ENCODE assay signal across 10 cellular contexts in genomic region chr5:150159741-150160179, GRCh38. TPM values are rescaled to one million over a fixed set of nuclear protein-coding genes. Genes with fewer than 3 reads are reported as not detected.
DNase-seq lines count a peak whose midpoint lies in the region; ATAC-seq and TF ChIP-seq lines count a peak whose summit lies in the region.
"Had no signal": no experiment of that assay in that cellular context is flagged by ENCODE, and none has a peak within 500 bp of the region (broad histone marks: within the 10 kb centered on the region; RNA-seq: fewer than 3 reads in every experiment).

No MANE protein-coding gene starts in this region.

- H3K9me3 ChIP-seq in adrenal gland (replicated peaks in 1 of 3) (no peaks in the 10 kb centered on the region), subcutaneous abdominal adipose tissue (ENCODE audit: control insufficient read depth in 5 of 5, low read length in 5 of 5) (no peaks in the 10 kb centered on the region)

- no peak for ATAC-seq in HG03439 (IDR thresholded peaks at IDR 0.05; ENCODE audit: unreplicated experiment)
- ATAC-seq in activated T-cell treated with anti-CD3 and anti-CD28 coated beads, Interleukin-2, amount 50 U/mL, for 72 hours (replicated peaks in 1 of 2) = no peak

- TF ChIP-seq CTCF in adrenal gland (IDR thresholded peaks at IDR 0.05) = no peak

- 55 to 63% (median 58%) methylated on average over 2 to 9 of the region's 9 CpGs for WGBS in adrenal gland, 4 donors

- DNase-seq in GM19238 (ENCODE audit: insufficient read length, low spot score) (peak; percentile 35), adrenal gland (peak in 3 of 7 donors; percentile 37 to 69 (median 41)), iris pigment epithelial cell (ENCODE audit: low read depth) (peak; percentile 71)
- no peak for DNase-seq in effector CD8-positive, alpha-beta T cell (lab: John Stamatoyannopoulos, UW)
- DNase-seq in activated T-helper 1 cell treated with anti-CD3 and anti-CD28 coated beads, Interleukin-12 subunit alpha, Interleukin-12 subunit beta, Interleukin-2, Interleukin-4 antibody, amounts not matched to agents 30 ng/mL and 10 ng/mL and 1 ng/mL, durations not matched to agents 14 hours and 24 hours and 36 hours (ENCODE audit: low spot score) = no peak
- DNase-seq in activated T-cell treated with anti-CD3 and anti-CD28 coated beads, Interleukin-2, amount 50 U/mL, for 72 hours = no peak

- no peak for TF ChIP-seq POLR2A in adrenal gland (IDR thresholded peaks at IDR 0.05)

- no peaks in the 10 kb centered on the region for H3K36me3 Mint-ChIP-seq in activated T-helper 1 cell treated with anti-CD3 and anti-CD28 coated beads, Interleukin-12 subunit alpha, Interleukin-12 subunit beta, Interleukin-2, Interleukin-4 antibody, amounts not matched to agents 30 ng/mL and 10 ng/mL and 1 ng/mL, durations not matched to agents 14 hours and 24 hours and 36 hours (ENCODE audit: low read depth)
- H3K36me3 Mint-ChIP-seq in activated T-cell treated with anti-CD3 and anti-CD28 coated beads, Interleukin-2, amount 50 U/mL, for 72 hours (ENCODE audit: insufficient read depth in 2 of 2) = no peaks in the 10 kb centered on the region

- no peak overlapping the region for H3K4me3 Mint-ChIP-seq in activated T-helper 1 cell treated with anti-CD3 and anti-CD28 coated beads, Interleukin-12 subunit alpha, Interleukin-12 subunit beta, Interleukin-2, Interleukin-4 antibody, amounts not matched to agents 30 ng/mL and 10 ng/mL and 1 ng/mL, durations not matched to agents 14 hours and 24 hours and 36 hours
- H3K4me3 Mint-ChIP-seq in activated T-cell treated with anti-CD3 and anti-CD28 coated beads, Interleukin-2, amount 50 U/mL, for 72 hours = no peak overlapping the region

- no peaks in the 10 kb centered on the region for H3K9me3 Mint-ChIP-seq in activated T-helper 1 cell treated with anti-CD3 and anti-CD28 coated beads, Interleukin-12 subunit alpha, Interleukin-12 subunit beta, Interleukin-2, Interleukin-4 antibody, amounts not matched to agents 30 ng/mL and 10 ng/mL and 1 ng/mL, durations not matched to agents 14 hours and 24 hours and 36 hours
- H3K9me3 Mint-ChIP-seq in activated T-cell treated with anti-CD3 and anti-CD28 coated beads, Interleukin-2, amount 50 U/mL, for 72 hours = no peaks in the 10 kb centered on the region

- no peak overlapping the region for H3K27ac Mint-ChIP-seq in activated T-helper 1 cell treated with anti-CD3 and anti-CD28 coated beads, Interleukin-12 subunit alpha, Interleukin-12 subunit beta, Interleukin-2, Interleukin-4 antibody, amounts not matched to agents 30 ng/mL and 10 ng/mL and 1 ng/mL, durations not matched to agents 14 hours and 24 hours and 36 hours
- no peak overlapping the region for H3K27ac Mint-ChIP-seq in activated T-cell treated with anti-CD3 and anti-CD28 coated beads, Interleukin-2, amount 50 U/mL, for 72 hours

- intact Hi-C loops in adrenal gland (cut with DNase I) = loop anchor here (5.0 to 10.0 kb wide), 5 partner anchors 53 to 278 kb away; no protein-coding TSS in a partner anchor
- intact Hi-C loops in activated T-helper 1 cell treated with anti-CD3 and anti-CD28 coated beads, Interleukin-12 subunit alpha, Interleukin-12 subunit beta, Interleukin-2, Interleukin-4 antibody, amounts not matched to agents 30 ng/mL and 10 ng/mL and 1 ng/mL, durations not matched to agents 14 hours and 24 hours and 36 hours (cut with micrococcal nuclease) = no loop called here

- H3K4me1 Mint-ChIP-seq in activated T-helper 1 cell treated with anti-CD3 and anti-CD28 coated beads, Interleukin-12 subunit alpha, Interleukin-12 subunit beta, Interleukin-2, Interleukin-4 antibody, amounts not matched to agents 30 ng/mL and 10 ng/mL and 1 ng/mL, durations not matched to agents 14 hours and 24 hours and 36 hours (ENCODE audit: low read depth) = peaks cover 7% of the 10 kb centered on the region
- H3K4me1 Mint-ChIP-seq in activated T-cell treated with anti-CD3 and anti-CD28 coated beads, Interleukin-2, amount 50 U/mL, for 72 hours (ENCODE audit: low read depth) = peaks cover 6% of the 10 kb centered on the region

- H3K27ac ChIP-seq in adrenal gland (peak overlapping the region in 3 of 5 donors; percentile 24 to 85 (median 72)), subcutaneous abdominal adipose tissue (ENCODE audit: low read depth, low read length) (peak overlapping the region; percentile 46)

- H3K27me3 Mint-ChIP-seq in activated T-helper 1 cell treated with anti-CD3 and anti-CD28 coated beads, Interleukin-12 subunit alpha, Interleukin-12 subunit beta, Interleukin-2, Interleukin-4 antibody, amounts not matched to agents 30 ng/mL and 10 ng/mL and 1 ng/mL, durations not matched to agents 14 hours and 24 hours and 36 hours (ENCODE audit: insufficient read depth) = peaks cover 21% of the 10 kb centered on the region
- peaks cover 33% of the 10 kb centered on the region for H3K27me3 Mint-ChIP-seq in activated T-cell treated with anti-CD3 and anti-CD28 coated beads, Interleukin-2, amount 50 U/mL, for 72 hours (ENCODE audit: low read depth)

- H3K27me3 ChIP-seq in adrenal gland = no peaks in the 10 kb centered on the region
- peaks cover 0 to 23% (median 4%) of the 10 kb centered on the region in 5 donors for H3K27me3 ChIP-seq in subcutaneous abdominal adipose tissue (ENCODE audit: control insufficient read depth in 5 of 5, insufficient read depth in 4 of 5, low read length in 5 of 5)

- H3K4me3 ChIP-seq in adrenal gland = no peak overlapping the region
- no peak overlapping the region for H3K4me3 ChIP-seq in subcutaneous abdominal adipose tissue (ENCODE audit: low read depth in 1 of 5, low read length in 5 of 5)

- H3K4me1 ChIP-seq in adrenal gland (replicated peaks in 1 of 2) (peaks cover 12 to 13% of the 10 kb centered on the region in 2 donors), subcutaneous abdominal adipose tissue (ENCODE audit: control insufficient read depth in 5 of 5, insufficient read depth in 5 of 5, low read length in 5 of 5) (peaks cover 5 to 79% (median 62%) of the 10 kb centered on the region in 5 donors)

- no peaks in the 10 kb centered on the region for H3K36me3 ChIP-seq in adrenal gland (replicated peaks in 1 of 2)
- no peaks in the 10 kb centered on the region for H3K36me3 ChIP-seq in subcutaneous abdominal adipose tissue (ENCODE audit: control insufficient read depth in 5 of 5, insufficient read depth in 5 of 5, low read length in 5 of 5)

- no peak overlapping the region for H3K9ac ChIP-seq in subcutaneous abdominal adipose tissue (ENCODE audit: low read length in 5 of 5)

RNA-seq across cellular contexts. Expression of gene PDGFRB, which starts 4.1 kb away (rescaled TPM):
- 100 to 1,000 TPM in 1 of 8 donors, 10 to 100 TPM in 7; 54.8 to 188 (median 80.1) TPM for total RNA-seq in adrenal gland
- 10 to 100 TPM; 21.3 to 55.7 (median 37.2) TPM for polyA plus RNA-seq in adrenal gland
- total RNA-seq in activated T-helper 1 cell treated with anti-CD3 and anti-CD28 coated beads, Interleukin-12 subunit alpha, Interleukin-12 subunit beta, Interleukin-2, Interleukin-4 antibody, amounts not matched to agents 30 ng/mL and 10 ng/mL and 1 ng/mL, durations not matched to agents 14 hours and 24 hours and 36 hours = 0.76 and 1.0 TPM in 2 replicates
- total RNA-seq in activated T-cell treated with anti-CD3 and anti-CD28 coated beads, Interleukin-2, amount 50 U/mL, for 72 hours = 1 to 10 TPM in 1 of 2 donors, under 1 TPM in 1; 0.34 to 1.1 TPM

RNA-seq across cellular contexts. Expression of gene CDX1, which starts 6.8 kb away (rescaled TPM):
- under 1 TPM in 2 of 8 donors, not detected in 6; 0.23 to 0.32 TPM for total RNA-seq in adrenal gland
- under 1 TPM in 2 of 3 donors, not detected in 1; 0.17 to 0.24 TPM for polyA plus RNA-seq in adrenal gland
- not detected in 2 replicates for total RNA-seq in activated T-helper 1 cell treated with anti-CD3 and anti-CD28 coated beads, Interleukin-12 subunit alpha, Interleukin-12 subunit beta, Interleukin-2, Interleukin-4 antibody, amounts not matched to agents 30 ng/mL and 10 ng/mL and 1 ng/mL, durations not matched to agents 14 hours and 24 hours and 36 hours
- not detected for total RNA-seq in activated T-cell treated with anti-CD3 and anti-CD28 coated beads, Interleukin-2, amount 50 U/mL, for 72 hours
- total RNA-seq: myocyte; T-helper 2 cell treated with Interferon-gamma antibody and Interleukin-4, amounts not matched to agents 100 ng/mL and 5 ng/mL, for 36 hours had no signal

RNA-seq across cellular contexts. Expression of gene SLC6A7, which starts 30.1 kb away (rescaled TPM):
- not detected for total RNA-seq in adrenal gland
- not detected for polyA plus RNA-seq in adrenal gland
- not detected in 2 replicates for total RNA-seq in activated T-helper 1 cell treated with anti-CD3 and anti-CD28 coated beads, Interleukin-12 subunit alpha, Interleukin-12 subunit beta, Interleukin-2, Interleukin-4 antibody, amounts not matched to agents 30 ng/mL and 10 ng/mL and 1 ng/mL, durations not matched to agents 14 hours and 24 hours and 36 hours
- not detected for total RNA-seq in activated T-cell treated with anti-CD3 and anti-CD28 coated beads, Interleukin-2, amount 50 U/mL, for 72 hours
- total RNA-seq: myocyte; T-helper 2 cell treated with Interferon-gamma antibody and Interleukin-4, amounts not matched to agents 100 ng/mL and 5 ng/mL, for 36 hours had no signal

Comparison
In these comparisons a context has a peak if more than half of its experiments do, and no peak if none do; other contexts are left out.
1. DNase-seq: peak in GM19238 (single experiment) and iris pigment epithelial cell (single experiment); none in effector CD8-positive, alpha-beta T cell (single experiment), activated T-helper 1 cell treated with anti-CD3 and anti-CD28 coated beads, Interleukin-12 subunit alpha, Interleukin-12 subunit beta, Interleukin-2, Interleukin-4 antibody, amounts not matched to agents 30 ng/mL and 10 ng/mL and 1 ng/mL, durations not matched to agents 14 hours and 24 hours and 36 hours (single experiment) and activated T-cell treated with anti-CD3 and anti-CD28 coated beads, Interleukin-2, amount 50 U/mL, for 72 hours (0 of 2).
2. RNA of gene PDGFRB, which starts 4.1 kb away (total RNA-seq): 54.8 to 188 TPM in adrenal gland; 0.34 to 1.1 TPM in activated T-cell treated with anti-CD3 and anti-CD28 coated beads, Interleukin-2, amount 50 U/mL, for 72 hours and 0.76 to 1.0 TPM in activated T-helper 1 cell treated with anti-CD3 and anti-CD28 coated beads, Interleukin-12 subunit alpha, Interleukin-12 subunit beta, Interleukin-2, Interleukin-4 antibody, amounts not matched to agents 30 ng/mL and 10 ng/mL and 1 ng/mL, durations not matched to agents 14 hours and 24 hours and 36 hours; every median in the first group is over 10 times any median in the second.